In genomic region chr14:70563417-70563816, GRCh38 we compare ENCODE assay signal across 20 cellular contexts. TPM values are rescaled to one million over a fixed set of nuclear protein-coding genes. Genes with fewer than 3 reads are reported as not detected.
"Had no signal": no experiment of that assay in that cellular context is flagged by ENCODE, and none has a peak within 500 bp of the region (broad histone marks: within the 10 kb centered on the region; RNA-seq: fewer than 3 reads in every experiment).

No MANE protein-coding gene starts in this region.

- H3K9me3 ChIP-seq: SJSA1 had no signal

- H3K27me3 Mint-ChIP-seq: IgD-negative memory B cell had no signal

- H3K9ac ChIP-seq: KMS-11 had no signal

- H3K27me3 ChIP-seq: SJSA1 had no signal

- H3K4me3 ChIP-seq: K562, SJSA1, SK-N-MC had no signal

- DNase-seq: MV-4-11, NCI-H1048, NCI-H1105, NCI-H1417 treated with DMSO at 0.1 percent for 48 hours, NCI-H187, NCI-H2029, NCI-H2081 treated with DMSO at 0.1 percent for 48 hours, NCI-H2227 treated with DMSO at 0.1 percent for 48 hours, NCI-H526 treated with DMSO at 0.1 percent for 48 hours, NCI-H748 treated with DMSO at 0.1 percent for 48 hours, PC-3, SHP77 treated with DMSO at 0.1 percent for 48 hours had no signal

- ATAC-seq: K562, Panc1, PC-3 had no signal

- H3K27ac ChIP-seq: HL-60, KMS-11, RWPE1, SJSA1, SK-N-MC had no signal

- H3K4me1 ChIP-seq: SJSA1 had no signal

- FAIRE-seq: K562 had no signal

RNA-seq across cellular contexts. Expression of gene ADAM20, which starts 28.6 kb away (rescaled TPM):
- polyA plus RNA-seq: IgD-negative memory B cell had no signal
